29 cellular contexts compared by ENCODE assay signal in genomic region chr5:117813850-117814249, GRCh38.
"Had no signal": no experiment of that assay in that cellular context is flagged by ENCODE, and none has a peak within 500 bp of the region (broad histone marks: within the 10 kb centered on the region; RNA-seq: fewer than 3 reads in every experiment).

No MANE protein-coding gene starts in this region.

- H3K4me1 ChIP-seq: colonic mucosa, esophagus muscularis mucosa, esophagus squamous epithelium, foreskin keratinocyte, gastrocnemius medialis, gastroesophageal sphincter, heart left ventricle, heart right ventricle had no signal

- DNase-seq: colonic mucosa; cortex of kidney; dermis blood vessel endothelial cell; dorsolateral prefrontal cortex; effector CD4-positive, alpha-beta T cell; effector CD8-positive, alpha-beta T cell; effector memory CD4-positive, alpha-beta T cell; effector memory CD8-positive, alpha-beta T cell; endodermal cell; erythroblast; esophagus squamous epithelium; foreskin fibroblast; foreskin keratinocyte; foreskin melanocyte; gastrocnemius medialis; glutamatergic neuron; head of caudate nucleus; heart left ventricle; heart right ventricle had no signal

- FAIRE-seq: colon, endometrium, endothelial cell of umbilical vein, frontal cortex had no signal

- H3K9me3 ChIP-seq: colonic mucosa, esophagus squamous epithelium, gastrocnemius medialis had no signal

- ATAC-seq: effector memory CD8-positive, alpha-beta T cell; esophagus mucosa; foreskin keratinocyte; gastrocnemius medialis; gastroesophageal sphincter; heart left ventricle; heart right ventricle had no signal

- H3K36me3 ChIP-seq: colonic mucosa, esophagus muscularis mucosa, esophagus squamous epithelium, gastrocnemius medialis, gastroesophageal sphincter, heart left ventricle, heart right ventricle had no signal

- H3K27ac ChIP-seq: colonic mucosa, coronary artery, dorsolateral prefrontal cortex, epithelial cell of prostate, esophagus muscularis mucosa, esophagus squamous epithelium, foreskin keratinocyte, gastrocnemius medialis, gastroesophageal sphincter, heart left ventricle, heart right ventricle, hepatocyte had no signal

- H3K4me3 ChIP-seq: colonic mucosa, coronary artery, dorsolateral prefrontal cortex, esophagus muscularis mucosa, esophagus squamous epithelium, gastrocnemius medialis, gastroesophageal sphincter, heart left ventricle, heart right ventricle, hepatocyte had no signal

- H3K4me2 ChIP-seq: hepatocyte had no signal
